ENCODE assay signal across 8 cellular contexts in the genomic region with DNA sequence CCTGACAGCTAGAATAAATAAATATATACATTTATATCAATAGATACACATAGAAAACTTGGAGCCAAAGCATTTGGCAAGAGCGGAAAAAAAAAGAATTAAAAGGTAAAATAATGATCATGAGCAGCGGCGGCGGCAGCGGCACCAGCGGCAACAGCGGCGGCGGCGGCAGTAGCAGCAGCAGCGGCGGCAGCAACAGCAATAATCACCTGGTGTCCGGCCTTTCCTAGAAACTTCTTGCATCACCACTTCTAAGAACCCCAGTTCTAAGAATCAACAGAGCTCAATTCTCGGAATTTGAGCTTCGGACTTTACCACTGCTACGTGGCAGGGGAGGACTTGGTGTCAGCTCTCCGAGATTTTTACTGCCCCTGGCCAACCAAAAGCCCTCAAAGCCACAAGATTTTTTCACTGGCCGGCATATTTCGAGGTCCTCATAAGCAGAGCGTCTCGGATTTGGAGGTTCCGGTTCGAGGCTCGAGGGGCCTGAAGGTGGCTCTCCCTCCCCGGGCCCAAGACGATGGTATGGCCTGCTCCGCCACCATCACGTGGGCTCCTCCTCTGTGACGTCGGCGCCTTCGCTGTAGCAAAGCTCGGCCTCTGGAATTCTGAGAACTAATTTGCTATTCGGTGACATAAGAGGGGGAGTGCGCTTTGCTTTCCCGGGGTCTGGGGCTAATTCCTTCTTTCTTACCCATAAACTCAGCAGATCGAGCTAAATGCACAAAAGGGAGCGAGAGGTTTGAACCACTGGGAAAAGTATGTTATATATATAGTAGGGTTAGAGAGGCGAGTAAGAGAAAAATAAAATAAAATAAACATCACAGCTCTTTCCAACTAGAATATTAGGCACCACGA.
DNase-seq lines count a peak whose midpoint lies in the region; ATAC-seq lines count a peak whose summit lies in the region.

BCL6 (minus strand) TSS at position 268 of the 858 bp plus-strand sequence. CDS start 11,775 bp downstream, outside the sequence.

- ATAC-seq in GM19043 (IDR thresholded peaks at IDR 0.05; ENCODE audit: low read depth, unreplicated experiment) (peak; percentile 57), HG03439 (IDR thresholded peaks at IDR 0.05; ENCODE audit: unreplicated experiment) (peak; percentile 83)

- DNase-seq in AG08396 (ENCODE audit: low spot score) (peak; percentile 90), NCI-H510A treated with DMSO at 0.1 percent for 48 hours (lab: John Stamatoyannopoulos, UW) (peak; percentile 96), cerebellar nuclear complex (lab: John Stamatoyannopoulos, UW) (peak; percentile 56 to 92), islet precursor cell (peak; percentile 96)
- DNase-seq in activated CD4-positive, alpha-beta T cell treated with anti-CD3 and anti-CD28 coated beads for 1 hour, result peak; percentile 78
- DNase-seq in stimulated activated CD4-positive, alpha-beta T cell treated with anti-CD3 and anti-CD28 coated beads, Interleukin-12 subunit alpha, Interleukin-12 subunit beta, amount 100 ng/mL, for 24 hours (ENCODE audit: low read depth in 2 of 2), result peak; percentile 74 to 76

Comparison
In these comparisons a context has a peak if more than half of its experiments do, and no peak if none do; other contexts are left out.
1. Peak in every context shown above with its lines: DNase-seq and ATAC-seq.